ENCODE assay signal across 1 cellular context in the genomic region with DNA sequence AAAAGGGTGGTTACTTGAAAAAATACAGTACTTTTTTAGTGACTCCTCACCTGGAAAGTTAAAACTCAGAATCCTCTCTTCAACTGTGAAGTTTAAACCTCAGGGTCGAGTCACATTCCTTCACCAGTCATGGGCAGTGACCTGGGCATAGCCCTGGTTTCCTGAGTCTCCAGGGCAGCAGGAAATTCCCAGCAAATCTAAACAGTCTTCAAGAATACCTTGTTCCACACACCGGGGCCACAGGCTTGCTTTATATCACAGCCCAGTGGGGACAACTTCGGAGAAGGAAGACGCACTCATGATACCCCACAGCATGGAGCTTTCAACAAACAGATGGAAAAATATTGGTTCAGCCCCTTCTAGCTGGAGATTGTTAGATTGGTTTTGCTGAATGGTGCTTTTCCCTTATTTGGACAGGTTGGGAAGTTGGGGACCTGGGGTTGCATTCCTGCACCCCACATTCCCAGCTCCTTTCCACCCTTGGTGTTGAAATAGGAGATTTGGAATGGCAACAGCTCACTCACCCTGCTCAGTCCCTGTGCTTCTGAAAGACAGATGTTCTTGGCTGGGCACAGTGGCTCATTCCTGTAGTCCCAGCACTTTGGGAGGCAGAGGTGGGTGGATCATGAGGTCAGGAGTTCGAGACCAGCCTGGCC.
TF ChIP-seq lines count a peak whose summit lies in the region.

No MANE protein-coding gene starts in this region.

TF ChIP-seq in HepG2, 621 proteins besides CTCF, POLR2A, EP300 and RAD21 (continued from another document):
- TF ChIP-seq, protein P1, sequence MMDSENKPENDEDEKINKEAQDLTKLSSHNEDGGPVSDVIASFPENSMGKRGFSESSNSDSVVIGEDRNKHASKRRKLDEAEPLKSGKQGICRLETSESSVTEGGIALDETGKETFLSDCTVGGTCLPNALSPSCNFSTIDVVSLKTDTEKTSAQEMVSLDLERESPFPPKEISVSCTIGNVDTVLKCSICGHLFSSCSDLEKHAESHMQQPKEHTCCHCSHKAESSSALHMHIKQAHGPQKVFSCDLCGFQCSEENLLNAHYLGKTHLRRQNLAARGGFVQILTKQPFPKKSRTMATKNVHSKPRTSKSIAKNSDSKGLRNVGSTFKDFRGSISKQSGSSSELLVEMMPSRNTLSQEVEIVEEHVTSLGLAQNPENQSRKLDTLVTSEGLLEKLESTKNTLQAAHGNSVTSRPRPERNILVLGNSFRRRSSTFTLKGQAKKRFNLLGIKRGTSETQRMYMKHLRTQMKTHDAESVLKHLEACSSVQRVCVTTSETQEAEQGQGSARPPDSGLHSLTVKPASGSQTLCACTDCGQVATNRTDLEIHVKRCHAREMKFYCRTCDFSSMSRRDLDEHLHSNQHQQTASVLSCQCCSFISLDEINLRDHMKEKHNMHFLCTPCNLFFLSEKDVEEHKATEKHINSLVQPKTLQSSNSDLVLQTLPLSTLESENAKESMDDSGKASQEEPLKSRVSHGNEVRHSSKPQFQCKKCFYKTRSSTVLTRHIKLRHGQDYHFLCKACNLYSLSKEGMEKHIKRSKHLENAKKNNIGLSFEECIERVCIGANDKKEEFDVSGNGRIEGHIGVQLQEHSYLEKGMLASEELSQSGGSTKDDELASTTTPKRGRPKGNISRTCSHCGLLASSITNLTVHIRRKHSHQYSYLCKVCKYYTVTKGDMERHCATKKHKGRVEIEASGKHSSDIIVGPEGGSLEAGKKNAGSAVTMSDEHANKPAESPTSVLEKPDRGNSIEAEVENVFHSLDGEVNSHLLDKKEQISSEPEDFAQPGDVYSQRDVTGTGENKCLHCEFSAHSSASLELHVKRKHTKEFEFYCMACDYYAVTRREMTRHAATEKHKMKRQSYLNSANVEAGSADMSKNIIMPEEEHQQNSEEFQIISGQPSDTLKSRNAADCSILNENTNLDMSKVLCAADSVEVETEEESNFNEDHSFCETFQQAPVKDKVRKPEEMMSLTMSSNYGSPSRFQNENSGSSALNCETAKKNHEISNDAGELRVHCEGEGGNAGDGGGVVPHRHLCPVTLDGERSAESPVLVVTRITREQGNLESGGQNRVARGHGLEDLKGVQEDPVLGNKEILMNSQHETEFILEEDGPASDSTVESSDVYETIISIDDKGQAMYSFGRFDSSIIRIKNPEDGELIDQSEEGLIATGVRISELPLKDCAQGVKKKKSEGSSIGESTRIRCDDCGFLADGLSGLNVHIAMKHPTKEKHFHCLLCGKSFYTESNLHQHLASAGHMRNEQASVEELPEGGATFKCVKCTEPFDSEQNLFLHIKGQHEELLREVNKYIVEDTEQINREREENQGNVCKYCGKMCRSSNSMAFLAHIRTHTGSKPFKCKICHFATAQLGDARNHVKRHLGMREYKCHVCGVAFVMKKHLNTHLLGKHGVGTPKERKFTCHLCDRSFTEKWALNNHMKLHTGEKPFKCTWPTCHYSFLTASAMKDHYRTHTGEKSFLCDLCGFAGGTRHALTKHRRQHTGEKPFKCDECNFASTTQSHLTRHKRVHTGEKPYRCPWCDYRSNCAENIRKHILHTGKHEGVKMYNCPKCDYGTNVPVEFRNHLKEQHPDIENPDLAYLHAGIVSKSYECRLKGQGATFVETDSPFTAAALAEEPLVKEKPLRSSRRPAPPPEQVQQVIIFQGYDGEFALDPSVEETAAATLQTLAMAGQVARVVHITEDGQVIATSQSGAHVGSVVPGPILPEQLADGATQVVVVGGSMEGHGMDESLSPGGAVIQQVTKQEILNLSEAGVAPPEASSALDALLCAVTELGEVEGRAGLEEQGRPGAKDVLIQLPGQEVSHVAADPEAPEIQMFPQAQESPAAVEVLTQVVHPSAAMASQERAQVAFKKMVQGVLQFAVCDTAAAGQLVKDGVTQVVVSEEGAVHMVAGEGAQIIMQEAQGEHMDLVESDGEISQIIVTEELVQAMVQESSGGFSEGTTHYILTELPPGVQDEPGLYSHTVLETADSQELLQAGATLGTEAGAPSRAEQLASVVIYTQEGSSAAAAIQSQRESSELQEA (CRISPR knock-in tag; IDR thresholded peaks at IDR 0.05; ENCODE audit: not compliant biosample characterization), result no peak
- no peak for TF ChIP-seq HDAC2 (CRISPR knock-in tag; IDR thresholded peaks at IDR 0.05)
- TF ChIP-seq HMG20A (CRISPR knock-in tag; IDR thresholded peaks at IDR 0.05; ENCODE audit: borderline replicate concordance), result no peak
- TF ChIP-seq, protein P2, sequence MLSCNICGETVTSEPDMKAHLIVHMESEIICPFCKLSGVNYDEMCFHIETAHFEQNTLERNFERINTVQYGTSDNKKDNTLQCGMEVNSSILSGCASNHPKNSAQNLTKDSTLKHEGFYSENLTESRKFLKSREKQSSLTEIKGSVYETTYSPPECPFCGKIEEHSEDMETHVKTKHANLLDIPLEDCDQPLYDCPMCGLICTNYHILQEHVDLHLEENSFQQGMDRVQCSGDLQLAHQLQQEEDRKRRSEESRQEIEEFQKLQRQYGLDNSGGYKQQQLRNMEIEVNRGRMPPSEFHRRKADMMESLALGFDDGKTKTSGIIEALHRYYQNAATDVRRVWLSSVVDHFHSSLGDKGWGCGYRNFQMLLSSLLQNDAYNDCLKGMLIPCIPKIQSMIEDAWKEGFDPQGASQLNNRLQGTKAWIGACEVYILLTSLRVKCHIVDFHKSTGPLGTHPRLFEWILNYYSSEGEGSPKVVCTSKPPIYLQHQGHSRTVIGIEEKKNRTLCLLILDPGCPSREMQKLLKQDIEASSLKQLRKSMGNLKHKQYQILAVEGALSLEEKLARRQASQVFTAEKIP (CRISPR knock-in tag; IDR thresholded peaks at IDR 0.05; ENCODE audit: borderline replicate concordance), result no peak
- no peak for TF ChIP-seq ZFP36L1 (CRISPR knock-in tag; IDR thresholded peaks at IDR 0.05)
- no peak for TF ChIP-seq ZNF614 (CRISPR knock-in tag; IDR thresholded peaks at IDR 0.05; ENCODE audit: borderline replicate concordance)
- TF ChIP-seq ZBTB21 (CRISPR knock-in tag; IDR thresholded peaks at IDR 0.05), result no peak
- no peak for TF ChIP-seq MZF1 (CRISPR knock-in tag; IDR thresholded peaks at IDR 0.05; ENCODE audit: borderline replicate concordance)
- TF ChIP-seq ZNF670 (CRISPR knock-in tag; IDR thresholded peaks at IDR 0.05; ENCODE audit: borderline replicate concordance), result peak; percentile 7; the same call in 1 of the 2 replicates
- TF ChIP-seq ZNF713 (CRISPR knock-in tag; IDR thresholded peaks at IDR 0.05), result no peak
- TF ChIP-seq SCMH1 (CRISPR knock-in tag; IDR thresholded peaks at IDR 0.05; ENCODE audit: borderline replicate concordance), result no peak
- TF ChIP-seq HOXA5 (CRISPR knock-in tag; IDR thresholded peaks at IDR 0.05), result no peak
- TF ChIP-seq SAFB2 (CRISPR knock-in tag; IDR thresholded peaks at IDR 0.05; ENCODE audit: borderline replicate concordance, low read depth), result no peak
- no peak for TF ChIP-seq EHMT2 (IDR thresholded peaks at IDR 0.05; ENCODE audit: borderline replicate concordance, low read depth, low read length)
- no peak for TF ChIP-seq ZNF260 (CRISPR knock-in tag; IDR thresholded peaks at IDR 0.05; ENCODE audit: borderline replicate concordance, low read depth)
- TF ChIP-seq, protein P3, sequence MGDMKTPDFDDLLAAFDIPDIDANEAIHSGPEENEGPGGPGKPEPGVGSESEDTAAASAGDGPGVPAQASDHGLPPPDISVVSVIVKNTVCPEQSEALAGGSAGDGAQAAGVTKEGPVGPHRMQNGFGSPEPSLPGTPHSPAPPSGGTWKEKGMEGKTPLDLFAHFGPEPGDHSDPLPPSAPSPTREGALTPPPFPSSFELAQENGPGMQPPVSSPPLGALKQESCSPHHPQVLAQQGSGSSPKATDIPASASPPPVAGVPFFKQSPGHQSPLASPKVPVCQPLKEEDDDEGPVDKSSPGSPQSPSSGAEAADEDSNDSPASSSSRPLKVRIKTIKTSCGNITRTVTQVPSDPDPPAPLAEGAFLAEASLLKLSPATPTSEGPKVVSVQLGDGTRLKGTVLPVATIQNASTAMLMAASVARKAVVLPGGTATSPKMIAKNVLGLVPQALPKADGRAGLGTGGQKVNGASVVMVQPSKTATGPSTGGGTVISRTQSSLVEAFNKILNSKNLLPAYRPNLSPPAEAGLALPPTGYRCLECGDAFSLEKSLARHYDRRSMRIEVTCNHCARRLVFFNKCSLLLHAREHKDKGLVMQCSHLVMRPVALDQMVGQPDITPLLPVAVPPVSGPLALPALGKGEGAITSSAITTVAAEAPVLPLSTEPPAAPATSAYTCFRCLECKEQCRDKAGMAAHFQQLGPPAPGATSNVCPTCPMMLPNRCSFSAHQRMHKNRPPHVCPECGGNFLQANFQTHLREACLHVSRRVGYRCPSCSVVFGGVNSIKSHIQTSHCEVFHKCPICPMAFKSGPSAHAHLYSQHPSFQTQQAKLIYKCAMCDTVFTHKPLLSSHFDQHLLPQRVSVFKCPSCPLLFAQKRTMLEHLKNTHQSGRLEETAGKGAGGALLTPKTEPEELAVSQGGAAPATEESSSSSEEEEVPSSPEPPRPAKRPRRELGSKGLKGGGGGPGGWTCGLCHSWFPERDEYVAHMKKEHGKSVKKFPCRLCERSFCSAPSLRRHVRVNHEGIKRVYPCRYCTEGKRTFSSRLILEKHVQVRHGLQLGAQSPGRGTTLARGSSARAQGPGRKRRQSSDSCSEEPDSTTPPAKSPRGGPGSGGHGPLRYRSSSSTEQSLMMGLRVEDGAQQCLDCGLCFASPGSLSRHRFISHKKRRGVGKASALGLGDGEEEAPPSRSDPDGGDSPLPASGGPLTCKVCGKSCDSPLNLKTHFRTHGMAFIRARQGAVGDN (CRISPR knock-in tag; IDR thresholded peaks at IDR 0.05), result no peak
- TF ChIP-seq MBNL3 (CRISPR knock-in tag; conservative IDR thresholded peaks at IDR 0.05), result no peak
- TF ChIP-seq ZNF816 (CRISPR knock-in tag; IDR thresholded peaks at IDR 0.05; ENCODE audit: borderline replicate concordance), result no peak
- TF ChIP-seq POLR2G (IDR thresholded peaks at IDR 0.05; ENCODE audit: low read depth, low read length), result no peak
- TF ChIP-seq, protein P4, sequence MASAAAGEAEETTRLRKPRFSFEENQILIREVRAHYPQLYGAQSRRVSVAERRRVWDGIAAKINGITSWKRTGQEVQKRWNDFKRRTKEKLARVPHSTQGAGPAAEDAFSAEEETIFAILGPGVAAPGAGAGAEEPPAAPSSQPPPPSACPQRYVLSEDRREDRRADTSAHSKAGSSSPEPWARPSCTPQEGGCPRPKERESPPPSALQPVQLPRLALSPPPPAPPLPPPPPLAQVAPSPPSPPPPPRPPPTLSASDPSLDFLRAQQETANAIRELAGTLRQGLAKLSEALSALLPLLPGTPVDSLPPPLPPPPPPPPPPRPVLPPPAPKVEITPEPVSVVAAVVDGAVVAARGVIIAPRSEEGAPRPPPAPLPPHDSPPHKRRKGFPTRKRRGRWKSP (CRISPR knock-in tag; IDR thresholded peaks at IDR 0.05), result no peak
- TF ChIP-seq RXRB (CRISPR knock-in tag; IDR thresholded peaks at IDR 0.05; ENCODE audit: borderline replicate concordance), result no peak
- no peak for TF ChIP-seq NR1H2 (CRISPR knock-in tag; IDR thresholded peaks at IDR 0.05; ENCODE audit: borderline replicate concordance, low read depth)
- no peak for TF ChIP-seq SRSF4 (IDR thresholded peaks at IDR 0.05; ENCODE audit: low read depth, low read length, poor library complexity, severe bottlenecking)
- TF ChIP-seq, protein P5, sequence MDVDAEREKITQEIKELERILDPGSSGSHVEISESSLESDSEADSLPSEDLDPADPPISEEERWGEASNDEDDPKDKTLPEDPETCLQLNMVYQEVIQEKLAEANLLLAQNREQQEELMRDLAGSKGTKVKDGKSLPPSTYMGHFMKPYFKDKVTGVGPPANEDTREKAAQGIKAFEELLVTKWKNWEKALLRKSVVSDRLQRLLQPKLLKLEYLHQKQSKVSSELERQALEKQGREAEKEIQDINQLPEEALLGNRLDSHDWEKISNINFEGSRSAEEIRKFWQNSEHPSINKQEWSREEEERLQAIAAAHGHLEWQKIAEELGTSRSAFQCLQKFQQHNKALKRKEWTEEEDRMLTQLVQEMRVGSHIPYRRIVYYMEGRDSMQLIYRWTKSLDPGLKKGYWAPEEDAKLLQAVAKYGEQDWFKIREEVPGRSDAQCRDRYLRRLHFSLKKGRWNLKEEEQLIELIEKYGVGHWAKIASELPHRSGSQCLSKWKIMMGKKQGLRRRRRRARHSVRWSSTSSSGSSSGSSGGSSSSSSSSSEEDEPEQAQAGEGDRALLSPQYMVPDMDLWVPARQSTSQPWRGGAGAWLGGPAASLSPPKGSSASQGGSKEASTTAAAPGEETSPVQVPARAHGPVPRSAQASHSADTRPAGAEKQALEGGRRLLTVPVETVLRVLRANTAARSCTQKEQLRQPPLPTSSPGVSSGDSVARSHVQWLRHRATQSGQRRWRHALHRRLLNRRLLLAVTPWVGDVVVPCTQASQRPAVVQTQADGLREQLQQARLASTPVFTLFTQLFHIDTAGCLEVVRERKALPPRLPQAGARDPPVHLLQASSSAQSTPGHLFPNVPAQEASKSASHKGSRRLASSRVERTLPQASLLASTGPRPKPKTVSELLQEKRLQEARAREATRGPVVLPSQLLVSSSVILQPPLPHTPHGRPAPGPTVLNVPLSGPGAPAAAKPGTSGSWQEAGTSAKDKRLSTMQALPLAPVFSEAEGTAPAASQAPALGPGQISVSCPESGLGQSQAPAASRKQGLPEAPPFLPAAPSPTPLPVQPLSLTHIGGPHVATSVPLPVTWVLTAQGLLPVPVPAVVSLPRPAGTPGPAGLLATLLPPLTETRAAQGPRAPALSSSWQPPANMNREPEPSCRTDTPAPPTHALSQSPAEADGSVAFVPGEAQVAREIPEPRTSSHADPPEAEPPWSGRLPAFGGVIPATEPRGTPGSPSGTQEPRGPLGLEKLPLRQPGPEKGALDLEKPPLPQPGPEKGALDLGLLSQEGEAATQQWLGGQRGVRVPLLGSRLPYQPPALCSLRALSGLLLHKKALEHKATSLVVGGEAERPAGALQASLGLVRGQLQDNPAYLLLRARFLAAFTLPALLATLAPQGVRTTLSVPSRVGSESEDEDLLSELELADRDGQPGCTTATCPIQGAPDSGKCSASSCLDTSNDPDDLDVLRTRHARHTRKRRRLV (CRISPR knock-in tag; IDR thresholded peaks at IDR 0.05), result no peak
- no peak for TF ChIP-seq ZNF879 (CRISPR knock-in tag; IDR thresholded peaks at IDR 0.05)
- TF ChIP-seq, protein P6, sequence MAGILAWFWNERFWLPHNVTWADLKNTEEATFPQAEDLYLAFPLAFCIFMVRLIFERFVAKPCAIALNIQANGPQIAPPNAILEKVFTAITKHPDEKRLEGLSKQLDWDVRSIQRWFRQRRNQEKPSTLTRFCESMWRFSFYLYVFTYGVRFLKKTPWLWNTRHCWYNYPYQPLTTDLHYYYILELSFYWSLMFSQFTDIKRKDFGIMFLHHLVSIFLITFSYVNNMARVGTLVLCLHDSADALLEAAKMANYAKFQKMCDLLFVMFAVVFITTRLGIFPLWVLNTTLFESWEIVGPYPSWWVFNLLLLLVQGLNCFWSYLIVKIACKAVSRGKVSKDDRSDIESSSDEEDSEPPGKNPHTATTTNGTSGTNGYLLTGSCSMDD (CRISPR knock-in tag; IDR thresholded peaks at IDR 0.05), result no peak
- 0 out of 2 replicates have a peak, but pooled peaks have one; percentile 38 for TF ChIP-seq ZNF501 (CRISPR knock-in tag; IDR thresholded peaks at IDR 0.05)
